In genomic region chr3:126081618-126082333, GRCh38 we compare ENCODE assay signal across 1 cellular context.
TF ChIP-seq lines count a peak whose summit lies in the region.

No MANE protein-coding gene starts in this region.

TF ChIP-seq in SK-N-SH, 30 proteins besides CTCF, POLR2A, EP300 and RAD21 (continued from another document):
- TF ChIP-seq USF2 (IDR thresholded peaks at IDR 0.05; ENCODE audit: borderline replicate concordance, low read depth, low read length), result no peak
- TF ChIP-seq FOXJ3 (CRISPR knock-in tag; IDR thresholded peaks at IDR 0.05), result no peak
- no peak for TF ChIP-seq POLR2AphosphoS5 (IDR thresholded peaks at IDR 0.05; ENCODE audit: low read depth, low read length)
- TF ChIP-seq SIN3A (IDR thresholded peaks at IDR 0.05; ENCODE audit: borderline replicate concordance, low read depth, low read length), result no peak
- no peak for TF ChIP-seq GABPA (IDR thresholded peaks at IDR 0.05; ENCODE audit: low read depth)
- no peak for TF ChIP-seq CHD2 (IDR thresholded peaks at IDR 0.05; ENCODE audit: low read length, partially characterized antibody)
- no peak for TF ChIP-seq IRF3 (IDR thresholded peaks at IDR 0.05; ENCODE audit: low read depth, low read length)
- TF ChIP-seq ELF1 (IDR thresholded peaks at IDR 0.05), result no peak
- TF ChIP-seq TCF12 (IDR thresholded peaks at IDR 0.05), result no peak
- TF ChIP-seq FOSL2 (IDR thresholded peaks at IDR 0.05; ENCODE audit: borderline replicate concordance, low read depth), result no peak
- no peak for TF ChIP-seq GATA2 (CRISPR knock-in tag; IDR thresholded peaks at IDR 0.05)
- no peak for TF ChIP-seq NRF1 (IDR thresholded peaks at IDR 0.05; ENCODE audit: low read depth, low read length)
- no peak for TF ChIP-seq YY1 (IDR thresholded peaks at IDR 0.05; ENCODE audit: low read depth)
